16 cellular contexts compared by ENCODE assay signal in genomic region chr9:1879501-1879900, GRCh38.
A peak's percentile ranks its signal among the peaks of the same experiment; 100 is the strongest.
DNase-seq lines count a peak whose midpoint lies in the region; ATAC-seq and TF ChIP-seq lines count a peak whose summit lies in the region.
"Had no signal": no experiment of that assay in that cellular context is flagged by ENCODE, and none has a peak within 500 bp of the region (broad histone marks: within the 10 kb centered on the region; RNA-seq: fewer than 3 reads in every experiment).

No MANE protein-coding gene starts in this region.

- POLR2A ChIA-PET in activated CD4-positive, alpha-beta T cell treated with anti-CD3 and anti-CD28 coated beads for 36 hours (lab: Charles Lee), result interaction anchor here (0.7 to 1.0 kb wide), 3 partner anchors 135 to 176 kb away, joined by 4 to 6 read pairs (median 4); partner anchors contain the start of gene SMARCA2
- POLR2A ChIA-PET in activated CD4-positive, alpha-beta T cell treated with anti-CD3 and anti-CD28 coated beads, Interleukin-2, amount 10 ng/mL, durations not matched to agents 7 days and 5 days (lab: Charles Lee), result no interaction called here
- POLR2A ChIA-PET in activated B cell treated with CpG ODN at 0.5 μM for 24 hours (lab: Charles Lee) (interaction anchor here (0.6 to 3.1 kb wide), 9 partner anchors 10 to 175 kb away, joined by 3 to 25 read pairs (median 6); partner anchors contain the start of gene SMARCA2), A673 (lab: Charles Lee; ENCODE audit: low non-redundant PET) (no interaction called here)
- POLR2A ChIA-PET in CD4-positive, alpha-beta memory T cell (lab: Charles Lee; ENCODE audit: partially characterized antibody), result no interaction called here

- peaks cover 21% of the 10 kb centered on the region for H3K27me3 Mint-ChIP-seq in activated CD4-positive, alpha-beta T cell treated with anti-CD3 and anti-CD28 coated beads for 36 hours
- peaks cover 2% of the 10 kb centered on the region for H3K27me3 Mint-ChIP-seq in activated CD4-positive, alpha-beta T cell treated with anti-CD3 and anti-CD28 coated beads, Interleukin-2, amount 10 ng/mL, durations not matched to agents 7 days and 5 days
- no peaks in the 10 kb centered on the region for H3K27me3 Mint-ChIP-seq in activated B cell treated with CpG ODN at 0.5 μM for 24 hours
- peaks cover 2 to 5% of the 10 kb centered on the region in 2 donors for H3K27me3 Mint-ChIP-seq in CD4-positive, alpha-beta memory T cell

- peak; percentile 59 for DNase-seq in activated CD4-positive, alpha-beta T cell treated with anti-CD3 and anti-CD28 coated beads for 36 hours
- no peak for DNase-seq in activated CD4-positive, alpha-beta T cell treated with anti-CD3 and anti-CD28 coated beads, Interleukin-2, amount 10 ng/mL, durations not matched to agents 7 days and 5 days
- DNase-seq in activated B cell treated with CpG ODN at 0.5 μM for 24 hours (no peak), nucleus accumbens (lab: John Stamatoyannopoulos, UW) (no peak), A673 (ENCODE audit: low spot score) (no peak)
- no peak for DNase-seq in CD4-positive, alpha-beta memory T cell
- DNase-seq: 8988T, foreskin melanocyte, left colon, NCI-H526 treated with DMSO at 0.1 percent for 48 hours had no signal

- H3K4me1 ChIP-seq in A673 (ENCODE audit: insufficient read depth, low read length, poor library complexity, severe bottlenecking), result no peaks in the 10 kb centered on the region
- H3K4me1 ChIP-seq in CD4-positive, alpha-beta memory T cell (ENCODE audit: insufficient read depth, low read length), result peaks cover 24% of the 10 kb centered on the region
- H3K4me1 ChIP-seq: tibial nerve had no signal

- H3K9me3 Mint-ChIP-seq in activated CD4-positive, alpha-beta T cell treated with anti-CD3 and anti-CD28 coated beads for 36 hours (ENCODE audit: low read depth), result no peaks in the 10 kb centered on the region
- H3K9me3 Mint-ChIP-seq in activated CD4-positive, alpha-beta T cell treated with anti-CD3 and anti-CD28 coated beads, Interleukin-2, amount 10 ng/mL, durations not matched to agents 7 days and 5 days, result no peaks in the 10 kb centered on the region
- no peaks in the 10 kb centered on the region for H3K9me3 Mint-ChIP-seq in activated B cell treated with CpG ODN at 0.5 μM for 24 hours
- H3K9me3 Mint-ChIP-seq in CD4-positive, alpha-beta memory T cell, result no peaks in the 10 kb centered on the region
- H3K9me3 Mint-ChIP-seq: activated T-helper 1 cell treated with anti-CD3 and anti-CD28 coated beads, Interleukin-12 subunit alpha, Interleukin-12 subunit beta, Interleukin-2, Interleukin-4 antibody, amounts not matched to agents 30 ng/mL and 10 ng/mL and 1 ng/mL, durations not matched to agents 14 hours and 24 hours and 36 hours had no signal

- H3K4me3 Mint-ChIP-seq in activated CD4-positive, alpha-beta T cell treated with anti-CD3 and anti-CD28 coated beads for 36 hours, result no peak overlapping the region
- no peak overlapping the region for H3K4me3 Mint-ChIP-seq in activated CD4-positive, alpha-beta T cell treated with anti-CD3 and anti-CD28 coated beads, Interleukin-2, amount 10 ng/mL, durations not matched to agents 7 days and 5 days
- H3K4me3 Mint-ChIP-seq in activated B cell treated with CpG ODN at 0.5 μM for 24 hours, result no peak overlapping the region
- no peak overlapping the region for H3K4me3 Mint-ChIP-seq in CD4-positive, alpha-beta memory T cell
- H3K4me3 Mint-ChIP-seq: activated T-helper 1 cell treated with anti-CD3 and anti-CD28 coated beads, Interleukin-12 subunit alpha, Interleukin-12 subunit beta, Interleukin-2, Interleukin-4 antibody, amounts not matched to agents 30 ng/mL and 10 ng/mL and 1 ng/mL, durations not matched to agents 14 hours and 24 hours and 36 hours had no signal

- H3K36me3 ChIP-seq in A673 (ENCODE audit: insufficient read depth, low read length, poor library complexity, severe bottlenecking), result no peaks in the 10 kb centered on the region
- no peaks in the 10 kb centered on the region for H3K36me3 ChIP-seq in CD4-positive, alpha-beta memory T cell (ENCODE audit: insufficient read depth, low read length)
- H3K36me3 ChIP-seq: neutrophil, tibial nerve had no signal

- ATAC-seq in activated CD4-positive, alpha-beta T cell treated with anti-CD3 and anti-CD28 coated beads for 36 hours, result peak; percentile 66
- ATAC-seq in GM19452 (IDR thresholded peaks at IDR 0.05; ENCODE audit: unreplicated experiment) (peak; percentile 46), HG02885 (IDR thresholded peaks at IDR 0.05; ENCODE audit: poor library complexity, unreplicated experiment) (peak; percentile 50), activated B cell treated with CpG ODN at 0.5 μM for 24 hours (ENCODE audit: low read depth) (peak; percentile 53)
- ATAC-seq: left colon had no signal

- H3K4me1 Mint-ChIP-seq in activated CD4-positive, alpha-beta T cell treated with anti-CD3 and anti-CD28 coated beads for 36 hours, result peaks cover 29% of the 10 kb centered on the region
- H3K4me1 Mint-ChIP-seq in activated CD4-positive, alpha-beta T cell treated with anti-CD3 and anti-CD28 coated beads, Interleukin-2, amount 10 ng/mL, durations not matched to agents 7 days and 5 days, result peaks cover 14% of the 10 kb centered on the region
- H3K4me1 Mint-ChIP-seq in activated B cell treated with CpG ODN at 0.5 μM for 24 hours, result peaks cover 27% of the 10 kb centered on the region
- H3K4me1 Mint-ChIP-seq in CD4-positive, alpha-beta memory T cell, result peaks cover 14 to 21% (median 20%) of the 10 kb centered on the region in 4 donors

- no peak overlapping the region for H3K4me3 ChIP-seq in A673 (ENCODE audit: low read depth, low read length, poor library complexity, severe bottlenecking)
- H3K4me3 ChIP-seq in CD4-positive, alpha-beta memory T cell (ENCODE audit: low read length in 2 of 2), result no peak overlapping the region
- H3K4me3 ChIP-seq: coronary artery, tibial nerve had no signal

- CTCF ChIA-PET in activated CD4-positive, alpha-beta T cell treated with anti-CD3 and anti-CD28 coated beads for 36 hours (lab: Charles Lee), result interaction anchor here (1.0 to 1.3 kb wide), 2 partner anchors 11 to 178 kb away, joined by 4 to 5 read pairs; no protein-coding TSS in a partner anchor
- CTCF ChIA-PET in activated CD4-positive, alpha-beta T cell treated with anti-CD3 and anti-CD28 coated beads, Interleukin-2, amount 10 ng/mL, durations not matched to agents 7 days and 5 days (lab: Charles Lee), result no interaction called here
- CTCF ChIA-PET in activated B cell treated with CpG ODN at 0.5 μM for 24 hours (lab: Charles Lee), result interaction anchor here (1.7 to 3.0 kb wide), 2 partner anchors 16 to 60 kb away, joined by 3 to 12 read pairs; no protein-coding TSS in a partner anchor
- CTCF ChIA-PET in A673 (lab: Charles Lee), result no interaction called here
- CTCF ChIA-PET in CD4-positive, alpha-beta memory T cell (lab: Charles Lee; ENCODE audit: partially characterized antibody), result interaction anchor here (1.7 kb wide), 1 partner anchor 10 kb away, joined by 8 read pairs; no protein-coding TSS in a partner anchor

- H3K36me3 Mint-ChIP-seq in activated CD4-positive, alpha-beta T cell treated with anti-CD3 and anti-CD28 coated beads for 36 hours (ENCODE audit: low read depth), result no peaks in the 10 kb centered on the region
- no peaks in the 10 kb centered on the region for H3K36me3 Mint-ChIP-seq in activated CD4-positive, alpha-beta T cell treated with anti-CD3 and anti-CD28 coated beads, Interleukin-2, amount 10 ng/mL, durations not matched to agents 7 days and 5 days (ENCODE audit: low read depth)
- H3K36me3 Mint-ChIP-seq in activated B cell treated with CpG ODN at 0.5 μM for 24 hours (ENCODE audit: low read depth), result no peaks in the 10 kb centered on the region
- no peaks in the 10 kb centered on the region for H3K36me3 Mint-ChIP-seq in CD4-positive, alpha-beta memory T cell

- BruUV-seq in A673 (replicated peaks; lab: Mats Ljungman, UMichigan), result no TSS peak

- no peaks in the 10 kb centered on the region for H3K27me3 ChIP-seq in A673 (replicated peaks; ENCODE audit: insufficient read depth, low read depth, low read length, poor library complexity)
- H3K27me3 ChIP-seq in CD4-positive, alpha-beta memory T cell (ENCODE audit: insufficient read depth, low read length), result no peaks in the 10 kb centered on the region
- H3K27me3 ChIP-seq: neutrophil, tibial nerve had no signal

- no peaks in the 10 kb centered on the region for H3K9me3 ChIP-seq in A673 (ENCODE audit: low read depth, low read length, poor library complexity, severe bottlenecking)
- no peaks in the 10 kb centered on the region for H3K9me3 ChIP-seq in CD4-positive, alpha-beta memory T cell (ENCODE audit: control insufficient read depth in 1 of 2, low read length in 2 of 2)
- H3K9me3 ChIP-seq: neutrophil, tibial nerve had no signal

- intact Hi-C loops in activated CD4-positive, alpha-beta T cell treated with anti-CD3 and anti-CD28 coated beads for 36 hours (cut with DNase I, micrococcal nuclease), result loop anchor here (1.0 to 10.0 kb wide), 9 partner anchors 63 to 965 kb away; partner anchors contain the start of genes PUM3 (in 1 of the 2), SMARCA2 (in 1 of the 2) and VLDLR (in 1 of the 2)
- intact Hi-C loops in activated B cell treated with CpG ODN at 0.5 μM for 24 hours (cut with micrococcal nuclease) (loop anchor here (2.0 to 10.0 kb wide), 2 partner anchors 135 to 1265 kb away; partner anchors contain the start of gene SMARCA2), A673 (cut with micrococcal nuclease; ENCODE audit: unreplicated experiment) (no loop called here)
- intact Hi-C loops in CD4-positive, alpha-beta memory T cell (cut with micrococcal nuclease), result no loop called here

- TF ChIP-seq CTCF in activated B cell treated with CpG ODN at 0.5 μM for 24 hours (IDR thresholded peaks at IDR 0.05) (no peak), A673 (conservative IDR thresholded peaks at IDR 0.05; ENCODE audit: low read depth, low read length) (no peak)

- no peak overlapping the region for H3K27ac ChIP-seq in A673 (ENCODE audit: low read depth, low read length, poor library complexity, severe bottlenecking)
- no peak overlapping the region for H3K27ac ChIP-seq in CD4-positive, alpha-beta memory T cell (ENCODE audit: low read depth, low read length)
- H3K27ac ChIP-seq: coronary artery, neutrophil, tibial nerve had no signal

- no peak overlapping the region for H3K27ac Mint-ChIP-seq in activated CD4-positive, alpha-beta T cell treated with anti-CD3 and anti-CD28 coated beads for 36 hours
- no peak overlapping the region for H3K27ac Mint-ChIP-seq in activated CD4-positive, alpha-beta T cell treated with anti-CD3 and anti-CD28 coated beads, Interleukin-2, amount 10 ng/mL, durations not matched to agents 7 days and 5 days
- H3K27ac Mint-ChIP-seq in activated B cell treated with CpG ODN at 0.5 μM for 24 hours, result no peak overlapping the region
- no peak overlapping the region for H3K27ac Mint-ChIP-seq in CD4-positive, alpha-beta memory T cell
- H3K27ac Mint-ChIP-seq: activated T-helper 1 cell treated with anti-CD3 and anti-CD28 coated beads, Interleukin-12 subunit alpha, Interleukin-12 subunit beta, Interleukin-2, Interleukin-4 antibody, amounts not matched to agents 30 ng/mL and 10 ng/mL and 1 ng/mL, durations not matched to agents 14 hours and 24 hours and 36 hours had no signal

Comparison
In these comparisons a context has a peak if more than half of its experiments do, and no peak if none do; other contexts are left out.
1. CTCF ChIA-PET loops: an anchor here in activated CD4-positive, alpha-beta T cell treated with anti-CD3 and anti-CD28 coated beads for 36 hours (1.0 to 1.3 kb wide), activated B cell treated with CpG ODN at 0.5 μM for 24 hours (1.7 to 3.0 kb wide) and CD4-positive, alpha-beta memory T cell (1.7 kb wide); none called in activated CD4-positive, alpha-beta T cell treated with anti-CD3 and anti-CD28 coated beads, Interleukin-2, amount 10 ng/mL, durations not matched to agents 7 days and 5 days and A673.
2. POLR2A ChIA-PET loops: an anchor here in activated CD4-positive, alpha-beta T cell treated with anti-CD3 and anti-CD28 coated beads for 36 hours (0.7 to 1.0 kb wide) and activated B cell treated with CpG ODN at 0.5 μM for 24 hours (0.6 to 3.1 kb wide); none called in activated CD4-positive, alpha-beta T cell treated with anti-CD3 and anti-CD28 coated beads, Interleukin-2, amount 10 ng/mL, durations not matched to agents 7 days and 5 days, A673 and CD4-positive, alpha-beta memory T cell.
3. intact Hi-C loops: an anchor here in activated CD4-positive, alpha-beta T cell treated with anti-CD3 and anti-CD28 coated beads for 36 hours (1.0 to 10.0 kb wide) and activated B cell treated with CpG ODN at 0.5 μM for 24 hours (2.0 to 10.0 kb wide); none called in A673 and CD4-positive, alpha-beta memory T cell.